Comparison of ENCODE assay signal across 1 cellular context in genomic region chr20:37316116-37316774, GRCh38.
TF ChIP-seq lines count a peak whose summit lies in the region.

No MANE protein-coding gene starts in this region.

TF ChIP-seq in GM12878, 131 proteins besides CTCF, POLR2A, EP300 and RAD21 (continued from another document):
- TF ChIP-seq IKZF2 (IDR thresholded peaks at IDR 0.05) (peak; percentile 65 to 88; a peak in 2 of 4 replicates), SPI1 (IDR thresholded peaks at IDR 0.05; ENCODE audit: borderline replicate concordance, insufficient read depth, low read depth, low read length) (peak; percentile 95; the same call in 1 of the 2 replicates), CHD4 (IDR thresholded peaks at IDR 0.05) (no peak), CBFB (IDR thresholded peaks at IDR 0.05; ENCODE audit: low read depth) (peak; percentile 59; the same call in 1 of the 2 replicates), MAX (IDR thresholded peaks at IDR 0.05; ENCODE audit: low read depth, low read length) (no peak), RFX5 (IDR thresholded peaks at IDR 0.05; ENCODE audit: low read depth, low read length) (no peak), EED (IDR thresholded peaks at IDR 0.05; ENCODE audit: low read depth) (peak; percentile 59; the same call in 1 of the 2 replicates), EGR1 (IDR thresholded peaks at IDR 0.05; ENCODE audit: borderline replicate concordance in 1 of 2, low read depth in 2 of 2, low read length in 2 of 2) (0 out of 3 replicates have a peak, but pooled peaks of 1 of the 2 experiments have one; percentile 9), CHD2 (IDR thresholded peaks at IDR 0.05; ENCODE audit: borderline replicate concordance, low read depth, low read length) (0 out of 2 replicates have a peak, but pooled peaks have one; percentile 3), DPF2 (IDR thresholded peaks at IDR 0.05) (peak; percentile 87), PRDM15 (CRISPR knock-in tag; IDR thresholded peaks at IDR 0.05) (no peak), ZSCAN29 (IDR thresholded peaks at IDR 0.05) (no peak), HCFC1 (IDR thresholded peaks at IDR 0.05; ENCODE audit: low read length) (0 out of 2 replicates have a peak, but pooled peaks have one; percentile 8), TCF3 (IDR thresholded peaks at IDR 0.05; ENCODE audit: borderline replicate concordance, insufficient read depth, low read depth, low read length) (peak; percentile 90), IKZF1 (conservative IDR thresholded peaks at IDR 0.05) (peak; percentile 81), RUNX3 (IDR thresholded peaks at IDR 0.05; ENCODE audit: low read length) (peak; percentile 87), HDAC2 (IDR thresholded peaks at IDR 0.05) (no peak), CREM (IDR thresholded peaks at IDR 0.05; ENCODE audit: low read depth) (peak; percentile 95), TARDBP (IDR thresholded peaks at IDR 0.05; ENCODE audit: borderline replicate concordance) (no peak), GABPA (IDR thresholded peaks at IDR 0.05; ENCODE audit: low read depth) (peak; percentile 83), CREB1 (IDR thresholded peaks at IDR 0.05; ENCODE audit: low read depth) (peak; percentile 98), ATF7 (IDR thresholded peaks at IDR 0.05; ENCODE audit: low read depth) (peak; percentile 11; the same call in 1 of the 2 replicates), CHD1 (IDR thresholded peaks at IDR 0.05; ENCODE audit: low read depth, low read length) (no peak), TCF12 (IDR thresholded peaks at IDR 0.05; ENCODE audit: low read depth, low read length) (peak; percentile 86; the same call in 1 of the 2 replicates), SUZ12 (IDR thresholded peaks at IDR 0.05; ENCODE audit: unreplicated experiment) (no peak), YY1 (IDR thresholded peaks at IDR 0.05; ENCODE audit: low read depth, low read length) (no peak), BHLHE40 (IDR thresholded peaks at IDR 0.05; ENCODE audit: borderline replicate concordance in 1 of 2, low read depth in 2 of 2, low read length in 1 of 2) (peak in 1 of 2 experiments; percentile 6; a peak in 1 of 4 replicates), ETV6 (conservative IDR thresholded peaks at IDR 0.05 in 1 of 2, IDR thresholded peaks at IDR 0.05 in 1 of 2; ENCODE audit: borderline replicate concordance in 1 of 2, low read depth in 1 of 2) (peak in 1 of 2 experiments; percentile 72; a peak in 2 of 4 replicates), PAX5 (IDR thresholded peaks at IDR 0.05; ENCODE audit: borderline replicate concordance, low read depth, low read length) (peak; percentile 83), ZZZ3 (IDR thresholded peaks at IDR 0.05; ENCODE audit: control insufficient read depth, insufficient read length, low read depth) (no peak), ZNF687 (IDR thresholded peaks at IDR 0.05) (peak; percentile 72), SUPT20H (IDR thresholded peaks at IDR 0.05; ENCODE audit: borderline replicate concordance, control insufficient read depth, low read depth, low read length) (no peak)
- TF ChIP-seq, protein P1, sequence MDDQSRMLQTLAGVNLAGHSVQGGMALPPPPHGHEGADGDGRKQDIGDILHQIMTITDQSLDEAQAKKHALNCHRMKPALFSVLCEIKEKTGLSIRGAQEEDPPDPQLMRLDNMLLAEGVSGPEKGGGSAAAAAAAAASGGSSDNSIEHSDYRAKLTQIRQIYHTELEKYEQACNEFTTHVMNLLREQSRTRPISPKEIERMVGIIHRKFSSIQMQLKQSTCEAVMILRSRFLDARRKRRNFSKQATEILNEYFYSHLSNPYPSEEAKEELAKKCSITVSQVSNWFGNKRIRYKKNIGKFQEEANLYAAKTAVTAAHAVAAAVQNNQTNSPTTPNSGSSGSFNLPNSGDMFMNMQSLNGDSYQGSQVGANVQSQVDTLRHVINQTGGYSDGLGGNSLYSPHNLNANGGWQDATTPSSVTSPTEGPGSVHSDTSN (IDR thresholded peaks at IDR 0.05; ENCODE audit: insufficient replicate concordance, low read depth, low read length): peak; percentile 49
- TF ChIP-seq, protein P2, sequence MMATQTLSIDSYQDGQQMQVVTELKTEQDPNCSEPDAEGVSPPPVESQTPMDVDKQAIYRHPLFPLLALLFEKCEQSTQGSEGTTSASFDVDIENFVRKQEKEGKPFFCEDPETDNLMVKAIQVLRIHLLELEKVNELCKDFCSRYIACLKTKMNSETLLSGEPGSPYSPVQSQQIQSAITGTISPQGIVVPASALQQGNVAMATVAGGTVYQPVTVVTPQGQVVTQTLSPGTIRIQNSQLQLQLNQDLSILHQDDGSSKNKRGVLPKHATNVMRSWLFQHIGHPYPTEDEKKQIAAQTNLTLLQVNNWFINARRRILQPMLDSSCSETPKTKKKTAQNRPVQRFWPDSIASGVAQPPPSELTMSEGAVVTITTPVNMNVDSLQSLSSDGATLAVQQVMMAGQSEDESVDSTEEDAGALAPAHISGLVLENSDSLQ (IDR thresholded peaks at IDR 0.05): no peak
- TF ChIP-seq, protein P3, sequence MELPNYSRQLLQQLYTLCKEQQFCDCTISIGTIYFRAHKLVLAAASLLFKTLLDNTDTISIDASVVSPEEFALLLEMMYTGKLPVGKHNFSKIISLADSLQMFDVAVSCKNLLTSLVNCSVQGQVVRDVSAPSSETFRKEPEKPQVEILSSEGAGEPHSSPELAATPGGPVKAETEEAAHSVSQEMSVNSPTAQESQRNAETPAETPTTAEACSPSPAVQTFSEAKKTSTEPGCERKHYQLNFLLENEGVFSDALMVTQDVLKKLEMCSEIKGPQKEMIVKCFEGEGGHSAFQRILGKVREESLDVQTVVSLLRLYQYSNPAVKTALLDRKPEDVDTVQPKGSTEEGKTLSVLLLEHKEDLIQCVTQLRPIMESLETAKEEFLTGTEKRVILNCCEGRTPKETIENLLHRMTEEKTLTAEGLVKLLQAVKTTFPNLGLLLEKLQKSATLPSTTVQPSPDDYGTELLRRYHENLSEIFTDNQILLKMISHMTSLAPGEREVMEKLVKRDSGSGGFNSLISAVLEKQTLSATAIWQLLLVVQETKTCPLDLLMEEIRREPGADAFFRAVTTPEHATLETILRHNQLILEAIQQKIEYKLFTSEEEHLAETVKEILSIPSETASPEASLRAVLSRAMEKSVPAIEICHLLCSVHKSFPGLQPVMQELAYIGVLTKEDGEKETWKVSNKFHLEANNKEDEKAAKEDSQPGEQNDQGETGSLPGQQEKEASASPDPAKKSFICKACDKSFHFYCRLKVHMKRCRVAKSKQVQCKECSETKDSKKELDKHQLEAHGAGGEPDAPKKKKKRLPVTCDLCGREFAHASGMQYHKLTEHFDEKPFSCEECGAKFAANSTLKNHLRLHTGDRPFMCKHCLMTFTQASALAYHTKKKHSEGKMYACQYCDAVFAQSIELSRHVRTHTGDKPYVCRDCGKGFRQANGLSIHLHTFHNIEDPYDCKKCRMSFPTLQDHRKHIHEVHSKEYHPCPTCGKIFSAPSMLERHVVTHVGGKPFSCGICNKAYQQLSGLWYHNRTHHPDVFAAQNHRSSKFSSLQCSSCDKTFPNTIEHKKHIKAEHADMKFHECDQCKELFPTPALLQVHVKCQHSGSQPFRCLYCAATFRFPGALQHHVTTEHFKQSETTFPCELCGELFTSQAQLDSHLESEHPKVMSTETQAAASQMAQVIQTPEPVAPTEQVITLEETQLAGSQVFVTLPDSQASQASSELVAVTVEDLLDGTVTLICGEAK (IDR thresholded peaks at IDR 0.05; ENCODE audit: borderline replicate concordance): peak; percentile 44; the same call in 1 of the 2 replicates
TF ChIP-seq in GM12878: peak in this region for 23.
